8 cellular contexts compared by ENCODE assay signal in genomic region chr12:96399081-96399918, GRCh38. TPM values are rescaled to one million over a fixed set of nuclear protein-coding genes. Genes with fewer than 3 reads are reported as not detected.
A peak's percentile ranks its signal among the peaks of the same experiment; 100 is the strongest.
DNase-seq lines count a peak whose midpoint lies in the region; ATAC-seq and TF ChIP-seq lines count a peak whose summit lies in the region.

No MANE protein-coding gene starts in this region.

- BruUV-seq in Calu3 (replicated peaks; lab: Mats Ljungman, UMichigan) = no TSS peak

- TF ChIP-seq RAD21 in SK-N-SH (IDR thresholded peaks at IDR 0.05; ENCODE audit: low read length) = peak; percentile 15; the same call in 1 of the 2 replicates

- peaks cover 0 to under 1% of the 10 kb centered on the region in 2 experiments for H3K36me3 ChIP-seq in SK-N-SH (replicated peaks in 1 of 2; ENCODE audit: control insufficient read depth in 1 of 2, insufficient read depth in 2 of 2, low read length in 1 of 2)
- no peaks in the 10 kb centered on the region for H3K36me3 ChIP-seq in cardiac muscle cell

- H3K4me3 ChIP-seq in HL-60 (replicated peaks; ENCODE audit: insufficient read depth, low read length) (peak overlapping the region; percentile 54), SK-N-SH (ENCODE audit: low read depth in 2 of 2, low read length in 1 of 2) (peak overlapping the region; percentile 88 to 90), cardiac muscle cell (peak overlapping the region; percentile 73)

- peak; percentile 35 for ATAC-seq in GM19452 (IDR thresholded peaks at IDR 0.05; ENCODE audit: unreplicated experiment)
- ATAC-seq in activated naive CD8-positive, alpha-beta T cell treated with anti-CD3 and anti-CD28 coated beads, Interleukin-2, amount 10 ng/mL, durations not matched to agents 7 days and 5 days (ENCODE audit: low read depth) = peak; percentile 37

- no peak for TF ChIP-seq EP300 in SK-N-SH (IDR thresholded peaks at IDR 0.05; ENCODE audit: borderline replicate concordance in 1 of 2, low read depth in 1 of 2, low read length in 1 of 2)

- H3F3A ChIP-seq in SK-N-SH (replicated peaks; ENCODE audit: insufficient read depth) = peaks cover 36% of the 10 kb centered on the region

- peak overlapping the region; percentile 91 for H3K27ac ChIP-seq in HL-60 (replicated peaks)
- H3K27ac ChIP-seq in SK-N-SH (ENCODE audit: low read depth in 2 of 2, low read length in 1 of 2) = peak overlapping the region; percentile 93 to 97
- H3K27ac ChIP-seq in cardiac muscle cell = peak overlapping the region; percentile 95

- H3K9me3 ChIP-seq in SK-N-SH = no peaks in the 10 kb centered on the region
- no peaks in the 10 kb centered on the region for H3K9me3 ChIP-seq in cardiac muscle cell (ENCODE audit: low read depth)

- H3K27me3 Mint-ChIP-seq in Calu3 (ENCODE audit: unreplicated experiment) = no peaks in the 10 kb centered on the region
- no peaks in the 10 kb centered on the region for H3K27me3 Mint-ChIP-seq in activated naive CD8-positive, alpha-beta T cell treated with anti-CD3 and anti-CD28 coated beads, Interleukin-2, amount 10 ng/mL, durations not matched to agents 7 days and 5 days

- under 1% methylated on average over 47 of the region's 71 CpGs for WGBS in SK-N-SH (ENCODE audit: low lambda C conversion rate)

- peaks cover 53% of the 10 kb centered on the region for H3K79me2 ChIP-seq in SK-N-SH (ENCODE audit: insufficient read depth)

- POLR2A ChIA-PET in SK-N-SH (lab: Yijun Ruan, JAX) = interaction anchor here (1.6 to 2.6 kb wide), 2 partner anchors 159 to 363 kb away, joined by 4 to 18 read pairs; no protein-coding TSS in a partner anchor
- POLR2A ChIA-PET in activated naive CD8-positive, alpha-beta T cell treated with anti-CD3 and anti-CD28 coated beads, Interleukin-2, amount 10 ng/mL, durations not matched to agents 7 days and 5 days (lab: Charles Lee) = interaction anchor here (0.6 to 4.2 kb wide), 42 partner anchors 10 to 457 kb away, joined by 3 to 29 read pairs (median 4); partner anchors contain the start of genes CCDC38 and CFAP54

- intact Hi-C loops in Calu3 (cut with micrococcal nuclease; ENCODE audit: unreplicated experiment) = loop anchor here (5.0 to 10.0 kb wide), 5 partner anchors 37 to 352 kb away; no protein-coding TSS in a partner anchor
- intact Hi-C loops in posterior cingulate gyrus (cut with DNase I) = no loop called here

- peak overlapping the region; percentile 60 for H3K27ac Mint-ChIP-seq in Calu3 (ENCODE audit: unreplicated experiment)
- H3K27ac Mint-ChIP-seq in activated naive CD8-positive, alpha-beta T cell treated with anti-CD3 and anti-CD28 coated beads, Interleukin-2, amount 10 ng/mL, durations not matched to agents 7 days and 5 days = peak overlapping the region; percentile 94

- H3K9me2 ChIP-seq in SK-N-SH = no peaks in the 10 kb centered on the region

- DNase-seq in Calu3 (peak; percentile 69), HL-60 (ENCODE audit: low read depth in 1 of 2, low spot score in 1 of 2) (peak; percentile 35 to 72), SK-N-SH (peak; percentile 79), cardiac muscle cell (ENCODE audit: low read depth in 1 of 2, low spot score in 1 of 2) (peak; percentile 67 to 72), posterior cingulate gyrus (peak; percentile 59 to 96 (median 64)), ureter (ENCODE audit: low spot score) (peak; percentile 77)
- DNase-seq in activated naive CD8-positive, alpha-beta T cell treated with anti-CD3 and anti-CD28 coated beads, Interleukin-2, amount 10 ng/mL, durations not matched to agents 7 days and 5 days = peak; percentile 81

- TF ChIP-seq CTCF in Calu3 (IDR thresholded peaks at IDR 0.05; ENCODE audit: unreplicated experiment) (no peak), HL-60 (IDR thresholded peaks at IDR 0.05; ENCODE audit: insufficient read depth, low read length) (no peak), SK-N-SH (IDR thresholded peaks at IDR 0.05) (peak; percentile 40), cardiac muscle cell (IDR thresholded peaks at IDR 0.05; ENCODE audit: low read depth, low read length) (peak; percentile 24)

- H3K4me2 ChIP-seq in SK-N-SH = peak overlapping the region; percentile 81

- H3K27me3 ChIP-seq in HL-60 (ENCODE audit: insufficient read depth, poor library complexity, severe bottlenecking) = no peaks in the 10 kb centered on the region
- H3K27me3 ChIP-seq in SK-N-SH (ENCODE audit: insufficient read depth) = no peaks in the 10 kb centered on the region
- no peaks in the 10 kb centered on the region for H3K27me3 ChIP-seq in cardiac muscle cell

- H3K36me3 Mint-ChIP-seq in Calu3 (ENCODE audit: insufficient read depth, unreplicated experiment) = peaks cover 34% of the 10 kb centered on the region
- H3K36me3 Mint-ChIP-seq in activated naive CD8-positive, alpha-beta T cell treated with anti-CD3 and anti-CD28 coated beads, Interleukin-2, amount 10 ng/mL, durations not matched to agents 7 days and 5 days = peaks cover 5% of the 10 kb centered on the region

- peaks cover 29% of the 10 kb centered on the region for H3K4me1 Mint-ChIP-seq in Calu3 (ENCODE audit: low read depth, unreplicated experiment)
- peaks cover 35% of the 10 kb centered on the region for H3K4me1 Mint-ChIP-seq in activated naive CD8-positive, alpha-beta T cell treated with anti-CD3 and anti-CD28 coated beads, Interleukin-2, amount 10 ng/mL, durations not matched to agents 7 days and 5 days

- no peak overlapping the region; the same call in 1 of the 2 replicates for H2AFZ ChIP-seq in SK-N-SH (ENCODE audit: low read depth)

- H3K9ac ChIP-seq in SK-N-SH = peak overlapping the region; percentile 95

- peak overlapping the region; percentile 90 for H3K4me3 Mint-ChIP-seq in Calu3 (ENCODE audit: low read depth, unreplicated experiment)
- peak overlapping the region; percentile 97 for H3K4me3 Mint-ChIP-seq in activated naive CD8-positive, alpha-beta T cell treated with anti-CD3 and anti-CD28 coated beads, Interleukin-2, amount 10 ng/mL, durations not matched to agents 7 days and 5 days

- no peaks in the 10 kb centered on the region for H3K9me3 Mint-ChIP-seq in Calu3 (ENCODE audit: low read depth, unreplicated experiment)
- no peaks in the 10 kb centered on the region for H3K9me3 Mint-ChIP-seq in activated naive CD8-positive, alpha-beta T cell treated with anti-CD3 and anti-CD28 coated beads, Interleukin-2, amount 10 ng/mL, durations not matched to agents 7 days and 5 days

- H4K20me1 ChIP-seq in SK-N-SH (ENCODE audit: insufficient read depth) = peaks cover 40% of the 10 kb centered on the region

- CTCF ChIA-PET in Calu3 (lab: Charles Lee) = interaction anchor here (0.6 to 2.3 kb wide), 6 partner anchors 18 to 184 kb away, joined by 3 to 8 read pairs (median 4); no protein-coding TSS in a partner anchor
- CTCF ChIA-PET in SK-N-SH (lab: Yijun Ruan, JAX) = interaction anchor here (0.6 to 4.1 kb wide), 20 partner anchors 8 to 367 kb away, joined by 3 to 33 read pairs (median 4); no protein-coding TSS in a partner anchor

- H3K4me1 ChIP-seq in SK-N-SH (ENCODE audit: control insufficient read depth in 1 of 2, insufficient read depth in 2 of 2, low read depth in 1 of 2, low read length in 1 of 2) (peaks cover 2 to 15% of the 10 kb centered on the region in 2 experiments; a peak in 2 of 4 replicates), cardiac muscle cell (ENCODE audit: low read depth) (peaks cover 19% of the 10 kb centered on the region)

TF ChIP-seq in SK-N-SH, 30 proteins besides CTCF, POLR2A, EP300 and RAD21:
- no peak for TF ChIP-seq GATA2 (CRISPR knock-in tag; IDR thresholded peaks at IDR 0.05)
- no peak for TF ChIP-seq SMC3 (IDR thresholded peaks at IDR 0.05; ENCODE audit: low read depth, low read length)
- TF ChIP-seq JUND (IDR thresholded peaks at IDR 0.05) = no peak
- TF ChIP-seq CHD2 (IDR thresholded peaks at IDR 0.05; ENCODE audit: low read length, partially characterized antibody) = peak; percentile 14
- TF ChIP-seq MEF2A (IDR thresholded peaks at IDR 0.05; ENCODE audit: borderline replicate concordance, low read depth) = no peak
- peak; percentile 37; the same call in 1 of the 2 replicates for TF ChIP-seq TAF1 (IDR thresholded peaks at IDR 0.05; ENCODE audit: borderline replicate concordance, low read depth, low read length)
- TF ChIP-seq MXI1 (IDR thresholded peaks at IDR 0.05; ENCODE audit: low read depth, low read length) = no peak
- no peak for TF ChIP-seq USF2 (IDR thresholded peaks at IDR 0.05; ENCODE audit: borderline replicate concordance, low read depth, low read length)
- TF ChIP-seq PBX3 (IDR thresholded peaks at IDR 0.05) = no peak
- no peak; the same call in 1 of the 2 replicates for TF ChIP-seq FOXM1 (IDR thresholded peaks at IDR 0.05; ENCODE audit: low read depth)
- TF ChIP-seq ELF1 (IDR thresholded peaks at IDR 0.05) = no peak
- peak; percentile 89; the same call in 1 of the 2 replicates for TF ChIP-seq SIN3A (IDR thresholded peaks at IDR 0.05; ENCODE audit: borderline replicate concordance, low read depth, low read length)
- TF ChIP-seq MAX (IDR thresholded peaks at IDR 0.05; ENCODE audit: low read depth) = no peak; the same call in 1 of the 2 replicates

RNA-seq across cellular contexts. Expression of gene CDK17, which starts 0.9 kb away (rescaled TPM):
- total RNA-seq in Calu3 (2022) = 28.8 and 33.0 TPM in 2 replicates
- polyA plus RNA-seq in SK-N-SH (2012; rRNA removed) = 11.7 and 12.4 TPM in 2 replicates
- 14.0 and 16.6 TPM in 2 replicates for polyA plus RNA-seq in SK-N-SH (2012; cell fraction: cytosol; rRNA removed)
- polyA plus RNA-seq in SK-N-SH (2012; cell fraction: nucleus; rRNA removed) = 12.6 and 24.0 TPM in 2 replicates
- total RNA-seq in activated naive CD8-positive, alpha-beta T cell treated with anti-CD3 and anti-CD28 coated beads, Interleukin-2, amount 10 ng/mL, durations not matched to agents 7 days and 5 days = 10 to 100 TPM; 51.7 to 60.6 TPM
- total RNA-seq in cardiac muscle cell = 25.5 and 34.7 TPM in 2 replicates
- polyA plus RNA-seq in cardiac muscle cell = 21.7 and 34.9 TPM in 2 replicates
- total RNA-seq in ureter = 40.9 TPM

Comparison
In these comparisons a context has a peak if more than half of its experiments do, and no peak if none do; other contexts are left out.
1. Peak in every context shown above with its lines: DNase-seq, ATAC-seq, H3K4me3 ChIP-seq and H3K27ac ChIP-seq.
2. CTCF ChIP-seq: peak in SK-N-SH (single experiment) and cardiac muscle cell (single experiment); none in Calu3 (single experiment) and HL-60 (single experiment).